ENCODE assay signal across 1 cellular context in genomic region chr19:4007021-4007835, GRCh38.
TF ChIP-seq lines count a peak whose summit lies in the region.

Gene PIAS4, plus strand, starts transcription at chr19:4007736. Its CDS starts 25 bp downstream, at chr19:4007761.

TF ChIP-seq in GM12878, 131 proteins besides CTCF, POLR2A, EP300 and RAD21 (continued from another document):
- TF ChIP-seq SPI1 (IDR thresholded peaks at IDR 0.05; ENCODE audit: borderline replicate concordance, insufficient read depth, low read depth, low read length) (no peak), SREBF2 (IDR thresholded peaks at IDR 0.05; ENCODE audit: low read length) (no peak), ZBTB11 (CRISPR knock-in tag; IDR thresholded peaks at IDR 0.05) (peak; percentile 66), MYB (IDR thresholded peaks at IDR 0.05; ENCODE audit: borderline replicate concordance, low read depth, low read length) (no peak), ASH2L (IDR thresholded peaks at IDR 0.05; ENCODE audit: borderline replicate concordance, low read depth) (no peak), SIX5 (IDR thresholded peaks at IDR 0.05; ENCODE audit: low read depth, low read length, severe bottlenecking) (no peak), CUX1 (IDR thresholded peaks at IDR 0.05; ENCODE audit: insufficient replicate concordance, low read depth, low read length) (no peak), EGR1 (IDR thresholded peaks at IDR 0.05; ENCODE audit: borderline replicate concordance in 1 of 2, low read depth in 2 of 2, low read length in 2 of 2) (peak in 1 of 2 experiments; percentile 70; a peak in 2 of 3 replicates), NFYA (IDR thresholded peaks at IDR 0.05; ENCODE audit: borderline replicate concordance, low read depth, low read length) (no peak), NR2F1 (conservative IDR thresholded peaks at IDR 0.05) (peak; percentile 49; the same call in 1 of the 2 replicates), DPF2 (IDR thresholded peaks at IDR 0.05) (peak; percentile 67; the same call in 1 of the 2 replicates)
TF ChIP-seq in GM12878: peak in this region for 47.
